Comparison of ENCODE assay signal across 17 cellular contexts in the genomic region with DNA sequence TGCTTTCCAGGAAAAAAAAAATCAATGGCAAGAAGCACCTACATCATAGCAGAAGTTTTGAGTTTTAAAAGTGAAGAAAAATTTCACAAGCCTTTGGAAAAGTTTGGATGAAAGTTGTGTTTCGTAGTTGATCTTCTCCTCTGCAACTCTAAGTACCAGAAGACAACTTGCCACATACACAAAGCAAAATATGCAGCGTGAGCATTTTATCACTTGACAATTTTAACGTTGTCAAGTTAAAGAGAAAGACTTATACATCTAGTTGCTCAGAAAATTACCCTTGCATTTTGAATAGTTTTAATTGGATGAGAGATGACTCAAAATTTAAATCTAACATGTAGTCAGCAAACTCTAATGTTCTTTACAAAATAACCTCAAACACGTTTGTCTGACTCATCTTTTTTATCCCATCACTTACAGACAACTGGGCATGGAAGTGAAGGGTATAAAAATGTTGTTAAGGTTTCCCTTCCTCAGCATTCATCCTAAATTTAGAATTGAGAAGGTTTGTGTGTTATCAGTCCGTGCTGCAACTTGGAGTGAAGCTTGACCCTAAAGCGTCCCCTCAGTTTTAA.
DNase-seq lines count a peak whose midpoint lies in the region; ATAC-seq, FAIRE-seq and TF ChIP-seq lines count a peak whose summit lies in the region.
"Had no signal": no experiment of that assay in that cellular context is flagged by ENCODE, and none has a peak within 500 bp of the region (broad histone marks: within the 10 kb centered on the region; RNA-seq: fewer than 3 reads in every experiment).

No MANE protein-coding gene starts in this region.

- H4K8ac ChIP-seq in mesenchymal stem cell (ENCODE audit: low read length), result no peak overlapping the region

- H2AFZ ChIP-seq in astrocyte (ENCODE audit: low read depth, low read length) (no peak overlapping the region), mesenchymal stem cell (ENCODE audit: low read depth, low read length) (no peak overlapping the region)

- no peaks in the 10 kb centered on the region for H3K9me3 Mint-ChIP-seq in astrocyte (ENCODE audit: unreplicated experiment)

- no peak overlapping the region for H3K4me3 Mint-ChIP-seq in astrocyte (ENCODE audit: unreplicated experiment)

- H2BK15ac ChIP-seq in mesenchymal stem cell (ENCODE audit: low read depth, poor library complexity, severe bottlenecking), result no peak overlapping the region

- H3K36me3 ChIP-seq in astrocyte (ENCODE audit: insufficient read depth, low read length) (no peaks in the 10 kb centered on the region), mesenchymal stem cell (ENCODE audit: control insufficient read depth in 1 of 2, insufficient read depth in 2 of 2, low read depth in 1 of 2, low read length in 2 of 2) (no peaks in the 10 kb centered on the region)
- H3K36me3 ChIP-seq: BLaER1 had no signal

- no peak overlapping the region for H2BK120ac ChIP-seq in mesenchymal stem cell (ENCODE audit: low read depth, low read length)

- H3K9me3 ChIP-seq in astrocyte (ENCODE audit: insufficient read depth, low read depth, low read length) (no peaks in the 10 kb centered on the region), mesenchymal stem cell (ENCODE audit: control insufficient read depth, low read length) (no peaks in the 10 kb centered on the region)
- H3K9me3 ChIP-seq: BLaER1, SK-N-SH had no signal

- H3K4me3 ChIP-seq in astrocyte (ENCODE audit: insufficient read depth, low read depth, low read length) (no peak overlapping the region), mesenchymal stem cell (ENCODE audit: insufficient read depth in 1 of 2, low read depth in 1 of 2, low read length in 2 of 2) (no peak overlapping the region)
- H3K4me3 ChIP-seq: BLaER1 had no signal

- no peaks in the 10 kb centered on the region for H4K20me1 ChIP-seq in astrocyte (ENCODE audit: insufficient read depth, low read length)
- H4K20me1 ChIP-seq: BLaER1 had no signal

- no peak overlapping the region for H3K18ac ChIP-seq in mesenchymal stem cell (ENCODE audit: low read depth in 1 of 2, low read length in 2 of 2)

- H2AK5ac ChIP-seq in mesenchymal stem cell (ENCODE audit: low read length, severe bottlenecking), result no peak overlapping the region

- H2BK5ac ChIP-seq in mesenchymal stem cell (ENCODE audit: low read depth, low read length, poor library complexity, severe bottlenecking), result no peak overlapping the region

- ATAC-seq in foreskin keratinocyte, result peak; percentile 76

- H3K36me3 Mint-ChIP-seq in astrocyte (ENCODE audit: low read depth, unreplicated experiment), result no peaks in the 10 kb centered on the region

- H2BK12ac ChIP-seq in mesenchymal stem cell (ENCODE audit: low read length in 2 of 2), result no peak overlapping the region

- H3K27me3 ChIP-seq in astrocyte (ENCODE audit: insufficient read depth, low read length) (no peaks in the 10 kb centered on the region), foreskin keratinocyte (no peaks in the 10 kb centered on the region), mesenchymal stem cell (ENCODE audit: control insufficient read depth in 1 of 2, insufficient read depth in 1 of 2, low read length in 2 of 2) (no peaks in the 10 kb centered on the region)
- H3K27me3 ChIP-seq: BLaER1 had no signal

- TF ChIP-seq CTCF in astrocyte (IDR thresholded peaks at IDR 0.05; ENCODE audit: insufficient read depth, low read depth, low read length), result no peak
- TF ChIP-seq CTCF in foreskin keratinocyte (conservative IDR thresholded peaks at IDR 0.05), result no peak

- DNase-seq in ELR (ENCODE audit: low read depth), result peak; percentile 36
- DNase-seq in HT1080 (ENCODE audit: low read depth), result peak; percentile 42
- DNase-seq in astrocyte (ENCODE audit: low read depth), result peak; percentile 11
- peak; percentile 11 to 22 for DNase-seq in foreskin keratinocyte
- DNase-seq in NCI-H510A treated with DMSO at 0.1 percent for 48 hours (lab: John Stamatoyannopoulos, UW), result no peak
- DNase-seq in NOMO-1 treated with DMSO at 0.1 percent for 48 hours (lab: John Stamatoyannopoulos, UW; ENCODE audit: unreplicated experiment), result no peak
- DNase-seq in mesenchymal stem cell, result no peak
- DNase-seq: DMS153, NCI-H1092, NCI-H1694, NCI-H345, Right ventricle myocardium superior, SK-N-SH, T-helper 1 cell had no signal

- H3K9ac ChIP-seq in astrocyte (ENCODE audit: low read length) (no peak overlapping the region), mesenchymal stem cell (ENCODE audit: low read length) (no peak overlapping the region)
- H3K9ac ChIP-seq: BLaER1, SK-N-SH had no signal

- H3K27ac Mint-ChIP-seq in astrocyte (ENCODE audit: unreplicated experiment), result no peak overlapping the region

- no peaks in the 10 kb centered on the region for H3K4me1 Mint-ChIP-seq in astrocyte (ENCODE audit: low read depth, unreplicated experiment)

- no peaks in the 10 kb centered on the region for H3K79me2 ChIP-seq in astrocyte (ENCODE audit: insufficient read depth, low read length)

- H3K14ac ChIP-seq in mesenchymal stem cell (ENCODE audit: low read length in 2 of 2), result no peak overlapping the region

- 86% methylated on average over 2 of the region's 6 CpGs for WGBS in mesenchymal stem cell

- no peak overlapping the region for H3K4ac ChIP-seq in mesenchymal stem cell (ENCODE audit: low read depth in 1 of 2, low read length in 2 of 2)

- H3K79me1 ChIP-seq in mesenchymal stem cell (replicated peaks; ENCODE audit: low read length, poor library complexity, severe bottlenecking), result no peaks in the 10 kb centered on the region

- H3K27me3 Mint-ChIP-seq in astrocyte (ENCODE audit: low read depth, unreplicated experiment), result no peaks in the 10 kb centered on the region

- H3K27ac ChIP-seq in astrocyte (ENCODE audit: low read depth, low read length), result no peak overlapping the region
- H3K27ac ChIP-seq in foreskin keratinocyte, result no peak overlapping the region
- H3K27ac ChIP-seq in mesenchymal stem cell (ENCODE audit: low read length, poor library complexity, severe bottlenecking), result no peak overlapping the region
- H3K27ac ChIP-seq: BLaER1 had no signal

- no peak for FAIRE-seq in astrocyte (lab: Jason Lieb, UNC)
- FAIRE-seq: GM12891, GM19239 had no signal

- no peaks in the 10 kb centered on the region for H3K4me1 ChIP-seq in astrocyte (ENCODE audit: insufficient read depth, low read length)
- H3K4me1 ChIP-seq in foreskin keratinocyte, result no peaks in the 10 kb centered on the region
- no peaks in the 10 kb centered on the region for H3K4me1 ChIP-seq in mesenchymal stem cell (ENCODE audit: control insufficient read depth, insufficient read depth, low read depth, low read length)
- H3K4me1 ChIP-seq: BLaER1 had no signal

- H3K4me2 ChIP-seq in astrocyte (ENCODE audit: low read length), result no peak overlapping the region
- no peak overlapping the region for H3K4me2 ChIP-seq in mesenchymal stem cell (ENCODE audit: low read length, poor library complexity, severe bottlenecking)
- H3K4me2 ChIP-seq: BLaER1, SK-N-SH had no signal

- H4K91ac ChIP-seq in mesenchymal stem cell (ENCODE audit: low read length), result no peak overlapping the region

- H3K23ac ChIP-seq in mesenchymal stem cell (ENCODE audit: low read length in 2 of 2), result no peak overlapping the region

Comparison
In these comparisons a context has a peak if more than half of its experiments do, and no peak if none do; other contexts are left out.
1. DNase-seq: peak in ELR (single experiment), HT1080 (single experiment), astrocyte (single experiment) and foreskin keratinocyte (2 of 2); none in NCI-H510A treated with DMSO at 0.1 percent for 48 hours (single experiment), NOMO-1 treated with DMSO at 0.1 percent for 48 hours (single experiment) and mesenchymal stem cell (single experiment).